8 cellular contexts compared by ENCODE assay signal in the genomic region with DNA sequence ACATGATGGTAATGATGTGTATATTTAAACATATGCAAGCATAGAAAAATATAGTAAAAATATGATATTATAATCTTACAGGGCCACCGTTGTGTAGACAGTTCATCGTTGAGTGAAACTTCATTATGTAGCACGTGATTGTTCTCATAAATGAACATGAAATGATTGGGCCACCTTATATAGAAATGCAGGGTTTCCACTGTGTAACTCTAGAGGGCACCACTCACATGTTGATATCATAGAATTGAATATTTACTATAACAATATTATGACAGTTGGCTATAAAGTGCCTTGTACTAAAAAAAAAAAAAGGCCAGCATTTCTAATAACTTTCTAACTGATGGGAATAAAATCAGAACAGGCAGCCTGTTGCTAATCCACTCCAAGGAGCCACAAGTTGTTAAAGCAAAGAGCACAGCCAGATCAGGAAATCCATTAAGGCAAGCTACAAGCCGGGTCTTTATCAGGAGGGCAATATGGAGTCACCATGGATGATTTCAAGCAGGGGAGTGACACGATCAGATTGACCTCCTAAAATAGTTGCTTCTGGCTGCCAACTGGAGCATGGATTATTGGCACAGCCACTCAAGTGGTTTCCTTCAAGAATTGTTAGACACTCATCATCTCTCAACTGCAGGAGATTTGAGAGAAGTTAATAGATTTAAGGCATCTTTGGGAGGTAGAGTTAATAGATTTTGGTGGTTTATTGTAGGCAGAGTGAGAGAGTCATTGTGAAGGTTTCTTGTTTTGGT. TPM values are rescaled to one million over a fixed set of nuclear protein-coding genes. Genes with fewer than 3 reads are reported as not detected.
DNase-seq lines count a peak whose midpoint lies in the region; TF ChIP-seq lines count a peak whose summit lies in the region.

No MANE protein-coding gene starts in this region.

- no peak overlapping the region for H3K9ac ChIP-seq in SU-DHL-6 (ENCODE audit: low read length)

- H2AFZ ChIP-seq in SU-DHL-6 (ENCODE audit: low read depth, low read length, severe bottlenecking): no peak overlapping the region

- H3K4me3 Mint-ChIP-seq in activated CD4-positive, alpha-beta memory T cell treated with anti-CD3 and anti-CD28 coated beads, Interleukin-2, amount 10 ng/mL, durations not matched to agents 7 days and 5 days: no peak overlapping the region
- H3K4me3 Mint-ChIP-seq in activated T-helper 2 cell treated with anti-CD3 and anti-CD28 coated beads, Interferon-gamma antibody, Interleukin-2, Interleukin-4, amounts not matched to agents 10 μg/mL and 5 μg/mL and 100 μg/mL, durations not matched to agents 14 hours and 24 hours and 36 hours (ENCODE audit: low read depth): no peak overlapping the region

- no peaks in the 10 kb centered on the region for H3K9me2 ChIP-seq in SU-DHL-6 (replicated peaks; ENCODE audit: insufficient read depth, low read length)

- H3K4me2 ChIP-seq in SU-DHL-6 (ENCODE audit: low read depth, low read length, poor library complexity, severe bottlenecking): no peak overlapping the region

- H3K9me3 Mint-ChIP-seq in activated CD4-positive, alpha-beta memory T cell treated with anti-CD3 and anti-CD28 coated beads, Interleukin-2, amount 10 ng/mL, durations not matched to agents 7 days and 5 days: no peaks in the 10 kb centered on the region
- H3K9me3 Mint-ChIP-seq in activated T-helper 2 cell treated with anti-CD3 and anti-CD28 coated beads, Interferon-gamma antibody, Interleukin-2, Interleukin-4, amounts not matched to agents 10 μg/mL and 5 μg/mL and 100 μg/mL, durations not matched to agents 14 hours and 24 hours and 36 hours: no peaks in the 10 kb centered on the region

- H3K27ac ChIP-seq in SU-DHL-6 (ENCODE audit: low read depth, low read length) (no peak overlapping the region), suprapubic skin (no peak overlapping the region)

- no peak for TF ChIP-seq POLR2A in suprapubic skin (IDR thresholded peaks at IDR 0.05)

- intact Hi-C loops in activated T-helper 2 cell treated with anti-CD3 and anti-CD28 coated beads, Interferon-gamma antibody, Interleukin-2, Interleukin-4, amounts not matched to agents 10 μg/mL and 5 μg/mL and 100 μg/mL, durations not matched to agents 14 hours and 24 hours and 36 hours (cut with micrococcal nuclease): loop anchor here (1.0 to 5.0 kb wide), 7 partner anchors 20 to 293 kb away; no protein-coding TSS in a partner anchor

- no peaks in the 10 kb centered on the region for H3K36me3 Mint-ChIP-seq in activated CD4-positive, alpha-beta memory T cell treated with anti-CD3 and anti-CD28 coated beads, Interleukin-2, amount 10 ng/mL, durations not matched to agents 7 days and 5 days (ENCODE audit: low read depth)
- H3K36me3 Mint-ChIP-seq in activated T-helper 2 cell treated with anti-CD3 and anti-CD28 coated beads, Interferon-gamma antibody, Interleukin-2, Interleukin-4, amounts not matched to agents 10 μg/mL and 5 μg/mL and 100 μg/mL, durations not matched to agents 14 hours and 24 hours and 36 hours (ENCODE audit: low read depth): no peaks in the 10 kb centered on the region

- no peaks in the 10 kb centered on the region for H3K27me3 ChIP-seq in SU-DHL-6 (ENCODE audit: low read length)
- H3K27me3 ChIP-seq in suprapubic skin: no peaks in the 10 kb centered on the region

- peak; percentile 13 for TF ChIP-seq CTCF in GM13976 (IDR thresholded peaks at IDR 0.05; ENCODE audit: borderline replicate concordance, control extremely low read depth, extremely low read depth, insufficient read depth, missing control alignments)
- TF ChIP-seq CTCF in SU-DHL-6 (IDR thresholded peaks at IDR 0.05; ENCODE audit: insufficient read depth, low read length, poor library complexity, severe bottlenecking): peak; percentile 26
- peak in 1 of 2 donors; percentile 23 for TF ChIP-seq CTCF in suprapubic skin (IDR thresholded peaks at IDR 0.05)

- H3K4me3 ChIP-seq in SU-DHL-6 (ENCODE audit: insufficient read depth, low read length, poor library complexity, severe bottlenecking) (no peak overlapping the region), suprapubic skin (no peak overlapping the region)

- in situ Hi-C loops in GM13976 (cut with MboI; ENCODE audit: low sequenced_read_pairs, unreplicated experiment): no loop called here
- in situ Hi-C loops in G401 (cut with HindIII; ENCODE audit: low sequenced_read_pairs): no loop called here

- peaks cover 9% of the 10 kb centered on the region for H3K4me1 Mint-ChIP-seq in activated CD4-positive, alpha-beta memory T cell treated with anti-CD3 and anti-CD28 coated beads, Interleukin-2, amount 10 ng/mL, durations not matched to agents 7 days and 5 days
- peaks cover 17% of the 10 kb centered on the region for H3K4me1 Mint-ChIP-seq in activated T-helper 2 cell treated with anti-CD3 and anti-CD28 coated beads, Interferon-gamma antibody, Interleukin-2, Interleukin-4, amounts not matched to agents 10 μg/mL and 5 μg/mL and 100 μg/mL, durations not matched to agents 14 hours and 24 hours and 36 hours (ENCODE audit: low read depth)

- H4K20me1 ChIP-seq in SU-DHL-6 (ENCODE audit: low read depth, low read length): no peaks in the 10 kb centered on the region

- H3K36me3 ChIP-seq in SU-DHL-6 (ENCODE audit: low read length) (no peaks in the 10 kb centered on the region), suprapubic skin (no peaks in the 10 kb centered on the region)

- peaks cover 9% of the 10 kb centered on the region for H3K27me3 Mint-ChIP-seq in activated CD4-positive, alpha-beta memory T cell treated with anti-CD3 and anti-CD28 coated beads, Interleukin-2, amount 10 ng/mL, durations not matched to agents 7 days and 5 days
- no peaks in the 10 kb centered on the region for H3K27me3 Mint-ChIP-seq in activated T-helper 2 cell treated with anti-CD3 and anti-CD28 coated beads, Interferon-gamma antibody, Interleukin-2, Interleukin-4, amounts not matched to agents 10 μg/mL and 5 μg/mL and 100 μg/mL, durations not matched to agents 14 hours and 24 hours and 36 hours (ENCODE audit: low read depth)

- no peaks in the 10 kb centered on the region for H3K79me2 ChIP-seq in SU-DHL-6 (ENCODE audit: insufficient read depth, low read length)

- CTCF ChIA-PET in activated CD4-positive, alpha-beta memory T cell treated with anti-CD3 and anti-CD28 coated beads, Interleukin-2, amount 10 ng/mL, durations not matched to agents 7 days and 5 days (lab: Charles Lee): interaction anchor here (0.6 to 1.5 kb wide), 9 partner anchors 8 to 154 kb away, joined by 3 to 5 read pairs (median 3); no protein-coding TSS in a partner anchor

- H3F3A ChIP-seq in SU-DHL-6 (ENCODE audit: insufficient read depth): no peaks in the 10 kb centered on the region

- H3K27ac Mint-ChIP-seq in activated CD4-positive, alpha-beta memory T cell treated with anti-CD3 and anti-CD28 coated beads, Interleukin-2, amount 10 ng/mL, durations not matched to agents 7 days and 5 days: no peak overlapping the region
- H3K27ac Mint-ChIP-seq in activated T-helper 2 cell treated with anti-CD3 and anti-CD28 coated beads, Interferon-gamma antibody, Interleukin-2, Interleukin-4, amounts not matched to agents 10 μg/mL and 5 μg/mL and 100 μg/mL, durations not matched to agents 14 hours and 24 hours and 36 hours: no peak overlapping the region

- DNase-seq in AML-193 (lab: John Stamatoyannopoulos, UW): peak; percentile 60 to 63
- DNase-seq in GM13976 (ENCODE audit: low spot score): no peak
- DNase-seq in islet precursor cell: peak; percentile 13
- no peak for DNase-seq in activated CD4-positive, alpha-beta memory T cell treated with anti-CD3 and anti-CD28 coated beads, Interleukin-2, amount 10 ng/mL, durations not matched to agents 7 days and 5 days
- no peak for DNase-seq in activated T-helper 2 cell treated with anti-CD3 and anti-CD28 coated beads, Interferon-gamma antibody, Interleukin-2, Interleukin-4, amounts not matched to agents 10 μg/mL and 5 μg/mL and 100 μg/mL, durations not matched to agents 14 hours and 24 hours and 36 hours (ENCODE audit: low spot score)
- no peak for DNase-seq in suprapubic skin (ENCODE audit: low spot score in 2 of 2)
- DNase-seq in G401 (ENCODE audit: low spot score): no peak

- H3K9me3 ChIP-seq in SU-DHL-6 (ENCODE audit: insufficient read depth, low read length) (no peaks in the 10 kb centered on the region), suprapubic skin (no peaks in the 10 kb centered on the region)

- WGBS in suprapubic skin: 39% methylated on average over 5 of the region's 5 CpGs

- TF ChIP-seq EP300 in suprapubic skin (IDR thresholded peaks at IDR 0.05): no peak

- POLR2A ChIA-PET in activated CD4-positive, alpha-beta memory T cell treated with anti-CD3 and anti-CD28 coated beads, Interleukin-2, amount 10 ng/mL, durations not matched to agents 7 days and 5 days (lab: Charles Lee): interaction anchor here (0.6 to 1.9 kb wide), 3 partner anchors 13 to 89 kb away, joined by 3 to 5 read pairs (median 3); partner anchors contain the start of gene PSD4

- peaks cover 8% of the 10 kb centered on the region for H3K4me1 ChIP-seq in suprapubic skin

RNA-seq across cellular contexts. Expression of gene IL1F10, which starts 16.7 kb away (rescaled TPM):
- not detected for total RNA-seq in activated CD4-positive, alpha-beta memory T cell treated with anti-CD3 and anti-CD28 coated beads, Interleukin-2, amount 10 ng/mL, durations not matched to agents 7 days and 5 days
- not detected in 2 replicates for total RNA-seq in activated T-helper 2 cell treated with anti-CD3 and anti-CD28 coated beads, Interferon-gamma antibody, Interleukin-2, Interleukin-4, amounts not matched to agents 10 μg/mL and 5 μg/mL and 100 μg/mL, durations not matched to agents 14 hours and 24 hours and 36 hours
- 10 to 100 TPM in 3 of 4 donors, under 1 TPM in 1; 0.80 to 23.2 (median 18.3) TPM for total RNA-seq in suprapubic skin
- not detected in 2 replicates for total RNA-seq in G401 (2014; rRNA removed; shearing (Covaris generic))

RNA-seq across cellular contexts. Expression of gene IL36RN, which starts 25.4 kb away (rescaled TPM):
- not detected for total RNA-seq in activated CD4-positive, alpha-beta memory T cell treated with anti-CD3 and anti-CD28 coated beads, Interleukin-2, amount 10 ng/mL, durations not matched to agents 7 days and 5 days
- total RNA-seq in activated T-helper 2 cell treated with anti-CD3 and anti-CD28 coated beads, Interferon-gamma antibody, Interleukin-2, Interleukin-4, amounts not matched to agents 10 μg/mL and 5 μg/mL and 100 μg/mL, durations not matched to agents 14 hours and 24 hours and 36 hours: not detected in 2 replicates
- 10 to 100 TPM in 3 of 4 donors, 1 to 10 TPM in 1; 7.7 to 73.9 (median 37.1) TPM for total RNA-seq in suprapubic skin
- total RNA-seq in G401 (2014; rRNA removed; shearing (Covaris generic)): not detected in 2 replicates

RNA-seq across cellular contexts. Expression of gene IL36B, which starts 31.8 kb away (rescaled TPM):
- total RNA-seq in activated CD4-positive, alpha-beta memory T cell treated with anti-CD3 and anti-CD28 coated beads, Interleukin-2, amount 10 ng/mL, durations not matched to agents 7 days and 5 days: not detected
- total RNA-seq in activated T-helper 2 cell treated with anti-CD3 and anti-CD28 coated beads, Interferon-gamma antibody, Interleukin-2, Interleukin-4, amounts not matched to agents 10 μg/mL and 5 μg/mL and 100 μg/mL, durations not matched to agents 14 hours and 24 hours and 36 hours: not detected in 2 replicates
- total RNA-seq in suprapubic skin: 1 to 10 TPM; 1.5 to 7.9 (median 4.0) TPM
- total RNA-seq in G401 (2014; rRNA removed; shearing (Covaris generic)): not detected in 2 replicates

RNA-seq across cellular contexts. Expression of gene IL1RN, which starts 43.0 kb away (rescaled TPM):
- total RNA-seq in activated CD4-positive, alpha-beta memory T cell treated with anti-CD3 and anti-CD28 coated beads, Interleukin-2, amount 10 ng/mL, durations not matched to agents 7 days and 5 days: 1 to 10 TPM; 2.6 to 3.3 TPM
- 13.2 and 15.9 TPM in 2 replicates for total RNA-seq in activated T-helper 2 cell treated with anti-CD3 and anti-CD28 coated beads, Interferon-gamma antibody, Interleukin-2, Interleukin-4, amounts not matched to agents 10 μg/mL and 5 μg/mL and 100 μg/mL, durations not matched to agents 14 hours and 24 hours and 36 hours
- total RNA-seq in suprapubic skin: 100 to 1,000 TPM; 129 to 147 (median 135) TPM
- total RNA-seq in G401 (2014; rRNA removed; shearing (Covaris generic)): not detected in 2 replicates

Comparison
In these comparisons a context has a peak if more than half of its experiments do, and no peak if none do; other contexts are left out.
1. DNase-seq: peak in AML-193 (2 of 2) and islet precursor cell (single experiment); none in GM13976 (single experiment), activated CD4-positive, alpha-beta memory T cell treated with anti-CD3 and anti-CD28 coated beads, Interleukin-2, amount 10 ng/mL, durations not matched to agents 7 days and 5 days (single experiment), activated T-helper 2 cell treated with anti-CD3 and anti-CD28 coated beads, Interferon-gamma antibody, Interleukin-2, Interleukin-4, amounts not matched to agents 10 μg/mL and 5 μg/mL and 100 μg/mL, durations not matched to agents 14 hours and 24 hours and 36 hours (single experiment), suprapubic skin (0 of 2) and G401 (single experiment).